Comparison of ENCODE assay signal across 8 cellular contexts in genomic region chr11:33376331-33377099, GRCh38. TPM values are rescaled to one million over a fixed set of nuclear protein-coding genes. Genes with fewer than 3 reads are reported as not detected.
DNase-seq lines count a peak whose midpoint lies in the region; ATAC-seq and TF ChIP-seq lines count a peak whose summit lies in the region.

No MANE protein-coding gene starts in this region.

- H3K9me3 Mint-ChIP-seq in effector memory CD8-positive, alpha-beta T cell = no peaks in the 10 kb centered on the region

- H3K27me3 ChIP-seq in AG04450 (ENCODE audit: control insufficient read depth, insufficient read depth, low read length) = no peaks in the 10 kb centered on the region
- peaks cover 0 to 50% of the 10 kb centered on the region in 2 donors for H3K27me3 ChIP-seq in tibial artery

- no peaks in the 10 kb centered on the region for H3K36me3 ChIP-seq in tibial artery

- H3K27me3 Mint-ChIP-seq in effector memory CD8-positive, alpha-beta T cell = peaks cover 29 to 49% of the 10 kb centered on the region in 2 donors

- H3K27ac Mint-ChIP-seq in effector memory CD8-positive, alpha-beta T cell = no peak overlapping the region

- H3K9me3 ChIP-seq in AG04450 (ENCODE audit: control insufficient read depth, insufficient read depth, low read length) = no peaks in the 10 kb centered on the region
- no peaks in the 10 kb centered on the region for H3K9me3 ChIP-seq in tibial artery

- CTCF ChIA-PET in AG04450 (lab: Charles Lee) = interaction anchor here (0.6 kb wide), 1 partner anchor 452 kb away, joined by 3 read pairs; no protein-coding TSS in a partner anchor

- no peak for TF ChIP-seq CTCF in AG04450 (IDR thresholded peaks at IDR 0.05; ENCODE audit: low read depth, low read length)
- TF ChIP-seq CTCF in WI38 (IDR thresholded peaks at IDR 0.05; ENCODE audit: low read depth, low read length) = no peak
- TF ChIP-seq CTCF in tibial artery (IDR thresholded peaks at IDR 0.05) = no peak

- intact Hi-C loops in tibial artery (cut with DNase I; ENCODE audit: low total_unique reads) = no loop called here

- no peak for DNase-seq in AG04450 (ENCODE audit: low read depth, low spot score)
- peak; percentile 67 for DNase-seq in iPS-NIHi11 (ENCODE audit: low spot score)
- no peak for DNase-seq in tibial artery
- DNase-seq in effector memory CD8-positive, alpha-beta T cell = no peak

- peaks cover 0 to 18% (median 12%) of the 10 kb centered on the region in 4 donors for H3K4me1 ChIP-seq in tibial artery

- no peak overlapping the region for H3K4me3 Mint-ChIP-seq in effector memory CD8-positive, alpha-beta T cell

- no peaks in the 10 kb centered on the region for H3K36me3 Mint-ChIP-seq in effector memory CD8-positive, alpha-beta T cell (ENCODE audit: insufficient read depth)

- H3K4me1 Mint-ChIP-seq in effector memory CD8-positive, alpha-beta T cell (ENCODE audit: low read depth in 2 of 2) = no peaks in the 10 kb centered on the region

- no peak overlapping the region for H3K27ac ChIP-seq in AG04450 (ENCODE audit: low read depth, low read length)
- H3K27ac ChIP-seq in tibial artery = no peak overlapping the region

- ATAC-seq in GM21576 (IDR thresholded peaks at IDR 0.05; ENCODE audit: unreplicated experiment) = peak; percentile 27
- no peak for ATAC-seq in HG02884 (IDR thresholded peaks at IDR 0.05; ENCODE audit: unreplicated experiment)
- no peak for ATAC-seq in effector memory CD8-positive, alpha-beta T cell (replicated peaks)
- no peak for ATAC-seq in HG02642 (IDR thresholded peaks at IDR 0.05; ENCODE audit: poor library complexity, unreplicated experiment)

- POLR2A ChIA-PET in AG04450 (lab: Yijun Ruan, JAX) = interaction anchor here (0.5 to 0.6 kb wide), 2 partner anchors 70 to 383 kb away, joined by 3 to 5 read pairs; no protein-coding TSS in a partner anchor

- H3K4me3 ChIP-seq in AG04450 (ENCODE audit: low read depth, low read length) = peak overlapping the region; percentile 69
- peak overlapping the region; percentile 69 for H3K4me3 ChIP-seq in WI38 (ENCODE audit: low read depth, low read length)
- H3K4me3 ChIP-seq in tibial artery = peak overlapping the region; percentile 38 to 53

RNA-seq across cellular contexts. Expression of gene KIAA1549L, which starts 0.6 kb away (rescaled TPM):
- polyA plus RNA-seq in AG04450 (2011; rRNA removed) = 2.8 and 3.3 TPM in 2 replicates
- polyA minus RNA-seq in AG04450 (2011; rRNA and poly(A)+ RNA removed) = 9.1 and 11.9 TPM in 2 replicates
